In genomic region chr9:107489144-107489673, GRCh38 we compare ENCODE assay signal across 8 cellular contexts. TPM values are rescaled to one million over a fixed set of nuclear protein-coding genes. Genes with fewer than 3 reads are reported as not detected.
DNase-seq lines count a peak whose midpoint lies in the region; ATAC-seq, FAIRE-seq and TF ChIP-seq lines count a peak whose summit lies in the region.

No MANE protein-coding gene starts in this region.

- TF ChIP-seq POLR2A in right lobe of liver (IDR thresholded peaks at IDR 0.05) (no peak), transverse colon (IDR thresholded peaks at IDR 0.05) (no peak)

- no peaks in the 10 kb centered on the region for H3K9me3 ChIP-seq in right lobe of liver
- H3K9me3 ChIP-seq in transverse colon, result no peaks in the 10 kb centered on the region

- no peak for FAIRE-seq in urothelium cell line (lab: Jason Lieb, UNC)

- no peak for TF ChIP-seq EP300 in transverse colon (IDR thresholded peaks at IDR 0.05; ENCODE audit: low read depth)

- H3K27me3 ChIP-seq in right lobe of liver, result peaks cover 0 to 4% of the 10 kb centered on the region in 2 donors
- no peaks in the 10 kb centered on the region for H3K27me3 ChIP-seq in transverse colon

- 3% methylated on average over 19 of the region's 46 CpGs for WGBS in right lobe of liver (ENCODE audit: insufficient coverage, low coverage, low lambda C conversion rate, missing lambda C conversion rate)
- 0 to 2% methylated on average over 2 to 31 of the region's 46 CpGs for WGBS in transverse colon (ENCODE audit: low coverage in 1 of 2), 2 donors

- TF ChIP-seq CTCF in AG10803 (conservative IDR thresholded peaks at IDR 0.05; ENCODE audit: low read length) (no peak), astrocyte of the cerebellum (IDR thresholded peaks at IDR 0.05; ENCODE audit: low read depth, low read length, missing control alignments) (no peak), right lobe of liver (IDR thresholded peaks at IDR 0.05) (no peak), transverse colon (IDR thresholded peaks at IDR 0.05) (no peak)

- intact Hi-C loops in right lobe of liver (cut with DNase I) (loop anchor here (10.0 kb wide), 1 partner anchor 786 kb away; no protein-coding TSS in a partner anchor), transverse colon (cut with DNase I; ENCODE audit: low total_unique reads) (loop anchor here (5.0 to 10.0 kb wide), 2 partner anchors 263 to 656 kb away; no protein-coding TSS in a partner anchor)

- H3K4me3 ChIP-seq in AG10803 (ENCODE audit: low read length) (peak overlapping the region; percentile 97), astrocyte of the cerebellum (ENCODE audit: low read depth, low read length) (peak overlapping the region; percentile 55), right lobe of liver (peak overlapping the region; percentile 53 to 58 (median 55)), transverse colon (peak overlapping the region; percentile 59 to 85 (median 80))

- H3K36me3 ChIP-seq in right lobe of liver, result no peaks in the 10 kb centered on the region
- H3K36me3 ChIP-seq in transverse colon, result peaks cover 0 to 19% (median 9%) of the 10 kb centered on the region in 4 donors

- in situ Hi-C loops in astrocyte of the cerebellum (cut with HindIII; ENCODE audit: low sequenced_read_pairs), result loop anchor here (25.0 kb wide), 2 partner anchors 1048 to 1273 kb away; no protein-coding TSS in a partner anchor
- in situ Hi-C loops in transverse colon (cut with MboI; ENCODE audit: low pct_ligation_motif_present in 1 of 4, low pct_unique_long_range_greater_than_20kb in 1 of 4, low sequenced_read_pairs in 3 of 4), result loop anchor here in 1 of 4 donors (25.0 kb wide), 2 partner anchors 248 to 773 kb away; no protein-coding TSS in a partner anchor

- H3K4me1 ChIP-seq in right lobe of liver (peaks cover 0 to 27% (median 3%) of the 10 kb centered on the region in 4 donors), transverse colon (peaks cover 0 to 28% (median 11%) of the 10 kb centered on the region in 4 donors)

- DNase-seq in AG10803 (ENCODE audit: low read depth) (no peak), astrocyte of the cerebellum (ENCODE audit: low read depth) (no peak), right lobe of liver (no peak), transverse colon (peak; percentile 31), urothelium cell line (ENCODE audit: low spot score) (no peak), AG20443 (ENCODE audit: low spot score) (no peak)

- ATAC-seq in GM19395 (IDR thresholded peaks at IDR 0.05; ENCODE audit: unreplicated experiment) (peak; percentile 38), HG03439 (IDR thresholded peaks at IDR 0.05; ENCODE audit: unreplicated experiment) (peak; percentile 20), right lobe of liver (peak in 2 of 4 donors; percentile 0 to 20)

- H3K27ac ChIP-seq in right lobe of liver (peak overlapping the region; percentile 43 to 78 (median 66)), transverse colon (peak overlapping the region; percentile 92 to 93 (median 92))

RNA-seq across cellular contexts. Expression of gene KLF4, which starts 0.4 kb away (rescaled TPM):
- total RNA-seq in right lobe of liver, result 10 to 100 TPM in 2 of 6 experiments, 1 to 10 TPM in 4; 1.5 to 12.4 (median 5.9) TPM
- total RNA-seq in transverse colon, result 100 to 1,000 TPM; 304 to 861 (median 407) TPM

Comparison
In these comparisons a context has a peak if more than half of its experiments do, and no peak if none do; other contexts are left out.
1. RNA of gene KLF4, which starts 0.4 kb away (total RNA-seq): 304 to 861 TPM in transverse colon; 1.5 to 12.4 TPM in right lobe of liver; every median in the first group is over 10 times any median in the second.
2. Peak in every context shown above with its lines, with median percentiles within 50 percentile points of each other: H3K4me3 ChIP-seq.